ENCODE assay signal across 21 cellular contexts in the genomic region with DNA sequence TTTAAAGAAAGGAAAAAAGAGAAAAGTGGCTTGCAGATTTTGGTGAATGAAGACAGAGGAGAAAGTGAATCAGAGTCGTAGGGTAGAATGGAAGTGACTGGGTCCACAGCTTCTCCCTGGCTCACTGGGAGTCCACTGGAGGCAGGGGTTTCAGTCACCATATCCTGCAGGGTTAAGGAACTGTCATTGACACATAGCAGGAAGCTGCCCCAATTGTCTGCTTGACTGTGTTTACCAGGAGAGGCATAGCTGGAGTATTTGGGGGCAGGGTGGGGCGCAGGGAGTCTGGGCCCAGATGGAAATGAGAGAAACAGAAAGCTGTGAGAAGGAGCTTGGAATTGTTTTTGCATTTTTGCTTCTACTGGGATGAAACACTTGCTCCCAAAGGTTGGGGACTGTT.
"Had no signal": no experiment of that assay in that cellular context is flagged by ENCODE, and none has a peak within 500 bp of the region (broad histone marks: within the 10 kb centered on the region; RNA-seq: fewer than 3 reads in every experiment).

No MANE protein-coding gene starts in this region.

- ATAC-seq: activated CD4-positive, alpha-beta T cell treated with anti-CD3 and anti-CD28 coated beads for 36 hours; activated T-helper 17 cell treated with anti-CD3 and anti-CD28 coated beads, Interleukin-2, amount 50 U/mL, for 72 hours; heart left ventricle; left lung; naive thymus-derived CD4-positive, alpha-beta T cell had no signal

- H3K27ac ChIP-seq: colonic mucosa, heart left ventricle, left lung, prostate gland, spleen, thoracic aorta had no signal

- H3K4me1 ChIP-seq: colonic mucosa, heart left ventricle, left lung, prostate gland, spleen had no signal

- H3K4me3 ChIP-seq: colonic mucosa, heart left ventricle, left lung, lung, prostate gland, spleen, thoracic aorta had no signal

- DNase-seq: activated B cell treated with CpG ODN at 0.5 μM for 24 hours; activated CD4-positive, alpha-beta T cell treated with anti-CD3 and anti-CD28 coated beads for 36 hours; activated CD4-positive, alpha-beta T cell treated with anti-CD3 and anti-CD28 coated beads, Interleukin-2, amount 50 U/mL, for 4 hours; activated CD8-positive, alpha-beta memory T cell treated with anti-CD3 and anti-CD28 coated beads for 24 hours; activated CD8-positive, alpha-beta memory T cell treated with anti-CD3 and anti-CD28 coated beads, Interleukin-2, amount 50 U/mL, for 4 hours; activated naive CD4-positive, alpha-beta T cell treated with Interleukin-2 at 50 U/mL for 16 hours; activated naive CD8-positive, alpha-beta T cell treated with anti-CD3 and anti-CD28 coated beads for 36 hours; activated T-cell treated with anti-CD3 and anti-CD28 coated beads, Interleukin-2, amount 50 U/mL, for 24 hours; colonic mucosa; heart left ventricle; kidney glomerular epithelial cell; left lung; naive thymus-derived CD4-positive, alpha-beta T cell; spleen; stimulated activated CD4-positive, alpha-beta T cell treated with anti-CD3 and anti-CD28 coated beads, Interleukin-4, amount 100 ng/mL, for 24 hours; stimulated activated naive CD4-positive, alpha-beta T cell treated with Interleukin-2 at 50 U/mL for 16 hours; T-helper 1 cell had no signal

- H3K36me3 ChIP-seq: colonic mucosa, heart left ventricle, left lung, prostate gland, spleen, thoracic aorta had no signal

- H3K27me3 ChIP-seq: colonic mucosa had no signal

- H3K9me3 ChIP-seq: colonic mucosa, heart left ventricle, left lung, prostate gland, spleen, thoracic aorta had no signal
